Comparison of ENCODE assay signal across 10 cellular contexts in the genomic region with DNA sequence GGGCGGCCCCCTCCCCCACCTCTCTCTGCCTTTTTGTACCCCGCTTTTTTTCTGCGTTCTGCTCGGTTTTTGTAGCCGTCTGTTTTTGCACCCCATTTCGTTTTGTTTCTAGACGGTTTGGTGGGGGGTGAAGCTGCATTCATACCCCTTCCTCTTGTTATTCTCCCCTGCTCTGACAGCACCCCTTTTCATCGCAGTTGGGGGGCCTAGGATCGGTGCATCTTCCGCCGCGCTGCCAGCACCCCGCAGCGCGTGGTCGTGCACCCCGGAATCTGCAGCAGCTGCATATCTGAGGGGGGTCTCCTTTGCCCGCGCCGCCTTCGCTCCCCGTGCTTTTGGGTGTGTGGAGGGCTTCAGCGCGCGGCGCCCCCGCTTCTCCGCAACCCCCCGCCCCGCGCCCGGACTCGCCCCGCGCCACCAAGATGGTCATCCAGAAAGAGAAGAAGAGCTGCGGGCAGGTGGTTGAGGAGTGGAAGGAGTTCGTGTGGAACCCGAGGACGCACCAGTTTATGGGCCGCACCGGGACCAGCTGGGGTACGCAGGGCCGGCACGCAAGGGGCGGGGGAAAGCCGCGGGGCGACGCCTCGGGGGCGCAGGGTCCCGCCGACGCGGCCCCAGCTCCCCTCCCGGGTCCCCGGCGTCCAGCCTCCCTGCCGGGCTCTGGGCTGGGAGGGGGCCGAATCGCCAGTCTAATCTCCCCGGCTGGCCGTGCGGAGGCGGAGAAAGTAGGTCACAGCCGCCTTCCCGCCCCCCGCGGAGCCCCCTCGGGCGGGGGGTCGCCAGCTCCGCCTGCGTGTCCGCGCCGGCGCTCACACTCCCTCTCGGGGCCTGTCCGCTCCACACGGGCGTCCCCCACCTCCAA. TPM values are rescaled to one million over a fixed set of nuclear protein-coding genes. Genes with fewer than 3 reads are reported as not detected.
DNase-seq lines count a peak whose midpoint lies in the region; ATAC-seq and TF ChIP-seq lines count a peak whose summit lies in the region.
"Had no signal": no experiment of that assay in that cellular context is flagged by ENCODE, and none has a peak within 500 bp of the region (broad histone marks: within the 10 kb centered on the region; RNA-seq: fewer than 3 reads in every experiment).

No MANE protein-coding gene starts in this region.

- intact Hi-C loops in uterus (cut with DNase I; ENCODE audit: low total_unique reads): no loop called here

- H3K27ac ChIP-seq in uterus: peak overlapping the region; percentile 56 to 81

- no peak for ATAC-seq in GM18498 (IDR thresholded peaks at IDR 0.05; ENCODE audit: unreplicated experiment)
- no peak for ATAC-seq in HG03039 (IDR thresholded peaks at IDR 0.05; ENCODE audit: unreplicated experiment)
- ATAC-seq in HG03025 (IDR thresholded peaks at IDR 0.05; ENCODE audit: low FRiP score, unreplicated experiment): no peak

- no peaks in the 10 kb centered on the region for H3K9me3 Mint-ChIP-seq in activated naive CD4-positive, alpha-beta T cell treated with anti-CD3 and anti-CD28 coated beads, Interleukin-2, amount 50 U/mL, for 24 hours
- H3K9me3 Mint-ChIP-seq in chondrocyte (ENCODE audit: low read depth): no peaks in the 10 kb centered on the region
- H3K9me3 Mint-ChIP-seq in mesothelial cell of epicardium: no peaks in the 10 kb centered on the region

- TF ChIP-seq POLR2A in uterus (IDR thresholded peaks at IDR 0.05): peak in 1 of 2 donors; percentile 6

- no peak overlapping the region for H3K27ac Mint-ChIP-seq in activated naive CD4-positive, alpha-beta T cell treated with anti-CD3 and anti-CD28 coated beads, Interleukin-2, amount 50 U/mL, for 24 hours
- H3K27ac Mint-ChIP-seq in chondrocyte (ENCODE audit: unreplicated experiment) (no peak overlapping the region), mesothelial cell of epicardium (no peak overlapping the region)

- H3K36me3 ChIP-seq in uterus: no peaks in the 10 kb centered on the region

- peak overlapping the region; percentile 44 to 55 for H3K4me3 ChIP-seq in uterus
- H3K4me3 ChIP-seq: lung had no signal

- no peaks in the 10 kb centered on the region for H3K27me3 ChIP-seq in uterus

- H3K4me1 ChIP-seq in uterus: no peaks in the 10 kb centered on the region

- H3K9me3 ChIP-seq in uterus: no peaks in the 10 kb centered on the region

- H3K4me3 Mint-ChIP-seq in activated naive CD4-positive, alpha-beta T cell treated with anti-CD3 and anti-CD28 coated beads, Interleukin-2, amount 50 U/mL, for 24 hours: peak overlapping the region; percentile 78
- H3K4me3 Mint-ChIP-seq in chondrocyte (ENCODE audit: unreplicated experiment): peak overlapping the region; percentile 69
- H3K4me3 Mint-ChIP-seq in mesothelial cell of epicardium: peak overlapping the region; percentile 82

- TF ChIP-seq CTCF in chondrocyte (IDR thresholded peaks at IDR 0.05): peak; percentile 10
- TF ChIP-seq CTCF in mesothelial cell of epicardium (IDR thresholded peaks at IDR 0.05; ENCODE audit: unreplicated experiment): no peak
- no peak for TF ChIP-seq CTCF in uterus (IDR thresholded peaks at IDR 0.05)

- peaks cover 16% of the 10 kb centered on the region for H3K4me1 Mint-ChIP-seq in activated naive CD4-positive, alpha-beta T cell treated with anti-CD3 and anti-CD28 coated beads, Interleukin-2, amount 50 U/mL, for 24 hours
- H3K4me1 Mint-ChIP-seq in chondrocyte (ENCODE audit: low read depth): peaks cover 19% of the 10 kb centered on the region
- peaks cover 34% of the 10 kb centered on the region for H3K4me1 Mint-ChIP-seq in mesothelial cell of epicardium

- no peaks in the 10 kb centered on the region for H3K36me3 Mint-ChIP-seq in activated naive CD4-positive, alpha-beta T cell treated with anti-CD3 and anti-CD28 coated beads, Interleukin-2, amount 50 U/mL, for 24 hours
- no peaks in the 10 kb centered on the region for H3K36me3 Mint-ChIP-seq in chondrocyte (ENCODE audit: low read depth)
- no peaks in the 10 kb centered on the region for H3K36me3 Mint-ChIP-seq in mesothelial cell of epicardium

- DNase-seq in activated naive CD4-positive, alpha-beta T cell (lab: John Stamatoyannopoulos, UW): no peak
- DNase-seq in chondrocyte (ENCODE audit: low spot score) (no peak), mesothelial cell of epicardium (ENCODE audit: low spot score in 2 of 2, unreplicated experiment in 2 of 2) (no peak), uterus (peak in 1 of 2 donors; percentile 45)
- DNase-seq: SHP77 treated with DMSO at 0.1 percent for 48 hours had no signal

- peaks cover 20% of the 10 kb centered on the region for H3K27me3 Mint-ChIP-seq in activated naive CD4-positive, alpha-beta T cell treated with anti-CD3 and anti-CD28 coated beads, Interleukin-2, amount 50 U/mL, for 24 hours
- H3K27me3 Mint-ChIP-seq in chondrocyte (ENCODE audit: low read depth) (peaks cover 15% of the 10 kb centered on the region), mesothelial cell of epicardium (ENCODE audit: low read depth) (peaks cover 58% of the 10 kb centered on the region)

RNA-seq across cellular contexts. Expression of a gene that starts 0.6 kb away (rescaled TPM):
- total RNA-seq in chondrocyte (0.77 to 2.2 TPM (median 0.90 TPM) in 3 replicates), mesothelial cell of epicardium (9.6 to 10.5 TPM (median 10.2 TPM) in 3 replicates), uterus (10 to 100 TPM in 1 of 4 donors, 1 to 10 TPM in 3; 3.2 to 20.7 (median 8.0) TPM)

RNA-seq across cellular contexts. Expression of a gene that starts 21.4 kb away (rescaled TPM):
- total RNA-seq in chondrocyte: 0.67 to 1.2 TPM (median 0.92 TPM) in 3 replicates
- 0.60 to 0.84 TPM (median 0.82 TPM) in 3 replicates for total RNA-seq in mesothelial cell of epicardium
- 1 to 10 TPM in 1 of 4 donors, under 1 TPM in 1, not detected in 2; 0.21 to 1.1 TPM for total RNA-seq in uterus

RNA-seq across cellular contexts. Expression of a gene that starts 23.7 kb away (rescaled TPM):
- total RNA-seq in chondrocyte: 82.1 to 85.0 TPM (median 84.9 TPM) in 3 replicates
- 80.6 to 95.0 TPM (median 87.7 TPM) in 3 replicates for total RNA-seq in mesothelial cell of epicardium
- total RNA-seq in uterus: 10 to 100 TPM; 18.5 to 74.8 (median 46.0) TPM

RNA-seq across cellular contexts. Expression of a gene that starts 36.0 kb away (rescaled TPM):
- total RNA-seq in chondrocyte (74.5 to 77.7 TPM (median 74.9 TPM) in 3 replicates), mesothelial cell of epicardium (98.8 to 105 TPM (median 101 TPM) in 3 replicates), uterus (10 to 100 TPM in 3 of 4 donors, 1 to 10 TPM in 1; 5.9 to 58.3 (median 30.7) TPM)

RNA-seq across cellular contexts. Expression of a gene that starts 36.6 kb away (rescaled TPM):
- 48.4 to 53.7 TPM (median 52.5 TPM) in 3 replicates for total RNA-seq in chondrocyte
- 43.2 to 44.5 TPM (median 43.4 TPM) in 3 replicates for total RNA-seq in mesothelial cell of epicardium
- 10 to 100 TPM in 2 of 4 donors, 1 to 10 TPM in 2; 6.2 to 37.8 (median 20.1) TPM for total RNA-seq in uterus
